In genomic region chr11:64317325-64317960, GRCh38 we compare ENCODE assay signal across 8 cellular contexts. TPM values are rescaled to one million over a fixed set of nuclear protein-coding genes. Genes with fewer than 3 reads are reported as not detected.
DNase-seq lines count a peak whose midpoint lies in the region; ATAC-seq and TF ChIP-seq lines count a peak whose summit lies in the region.

TSS of gene TRMT112 (minus strand) at chr11:64317559. CDS start at chr11:64317526, 33 bp downstream.

- intact Hi-C loops in ascending aorta (cut with DNase I): loop anchor here (1.0 kb wide), 2 partner anchors 12 to 47 kb away; partner anchors contain the start of gene ESRRA
- intact Hi-C loops in right cardiac atrium (cut with DNase I): no loop called here
- intact Hi-C loops in aorta (cut with DNase I): loop anchor here in 1 of 2 donors (5.0 kb wide), 1 partner anchor 40 kb away; the partner anchor contains the start of gene RPS6KA4

- H3K27ac Mint-ChIP-seq in T-helper 2 cell treated with Interferon-gamma antibody and Interleukin-4, amounts not matched to agents 5 μg/mL and 100 μg/mL, for 36 hours: peak within 1 kb of the TSS; percentile 100

- H3K4me3 ChIP-seq in ascending aorta (peak within 1 kb of the TSS; percentile 75 to 93), right cardiac atrium (ENCODE audit: low read length) (peak within 1 kb of the TSS; percentile 82), aorta (ENCODE audit: low read length in 2 of 2) (peak within 1 kb of the TSS; percentile 56 to 65)

- peak; percentile 98 for DNase-seq in NCI-H1930 (lab: John Stamatoyannopoulos, UW)
- peak; percentile 97 for DNase-seq in T-helper 2 cell treated with Interferon-gamma antibody and Interleukin-4, amounts not matched to agents 5 μg/mL and 100 μg/mL, for 36 hours (ENCODE audit: low spot score)
- peak; percentile 94 to 99 for DNase-seq in ascending aorta (ENCODE audit: low spot score in 2 of 2)
- peak; percentile 96 to 97 (median 96) for DNase-seq in right cardiac atrium
- DNase-seq in putamen (ENCODE audit: low spot score): peak; percentile 98
- peak; percentile 96 to 97 for DNase-seq in aorta

- peaks cover 7 to 10% of the 10 kb centered on the region in 2 donors for H3K4me1 ChIP-seq in ascending aorta
- H3K4me1 ChIP-seq in right cardiac atrium (ENCODE audit: control insufficient read depth, insufficient read depth, low read length): no peaks in the 10 kb centered on the region
- H3K4me1 ChIP-seq in aorta (ENCODE audit: control insufficient read depth in 1 of 2, insufficient read depth in 2 of 2, low read length in 2 of 2): no peaks in the 10 kb centered on the region

- H3K27ac ChIP-seq in ascending aorta (peak within 1 kb of the TSS; percentile 95 to 99), right cardiac atrium (ENCODE audit: low read length) (peak within 1 kb of the TSS; percentile 98), aorta (ENCODE audit: low read depth in 1 of 2, low read length in 2 of 2) (peak within 1 kb of the TSS; percentile 32 to 85)

- no peaks in the 10 kb centered on the region for H3K27me3 ChIP-seq in ascending aorta
- H3K27me3 ChIP-seq in right cardiac atrium (ENCODE audit: control insufficient read depth, insufficient read depth): no peaks in the 10 kb centered on the region
- H3K27me3 ChIP-seq in aorta (ENCODE audit: control insufficient read depth in 1 of 2, insufficient read depth in 2 of 2, low read length in 1 of 2): no peaks in the 10 kb centered on the region

- ATAC-seq in GM18498 (IDR thresholded peaks at IDR 0.05; ENCODE audit: unreplicated experiment) (peak; percentile 68), HG02938 (IDR thresholded peaks at IDR 0.05; ENCODE audit: unreplicated experiment) (peak; percentile 64), right cardiac atrium (peak; percentile 85 to 86), aorta (ENCODE audit: low FRiP score) (peak; percentile 92)

- H3K36me3 Mint-ChIP-seq in T-helper 2 cell treated with Interferon-gamma antibody and Interleukin-4, amounts not matched to agents 5 μg/mL and 100 μg/mL, for 36 hours (ENCODE audit: low read depth): peaks cover 42% of the 10 kb centered on the region

- H3K36me3 ChIP-seq in ascending aorta (peaks cover 16 to 34% of the 10 kb centered on the region in 2 donors), aorta (ENCODE audit: control insufficient read depth in 1 of 2, insufficient read depth in 2 of 2, low read length in 1 of 2) (no peaks in the 10 kb centered on the region)

- H3K4me1 Mint-ChIP-seq in T-helper 2 cell treated with Interferon-gamma antibody and Interleukin-4, amounts not matched to agents 5 μg/mL and 100 μg/mL, for 36 hours (ENCODE audit: low read depth): peaks cover 24% of the 10 kb centered on the region

- no peaks in the 10 kb centered on the region for H3K9me3 Mint-ChIP-seq in T-helper 2 cell treated with Interferon-gamma antibody and Interleukin-4, amounts not matched to agents 5 μg/mL and 100 μg/mL, for 36 hours

- H3K9me3 ChIP-seq in ascending aorta: no peaks in the 10 kb centered on the region
- no peaks in the 10 kb centered on the region for H3K9me3 ChIP-seq in right cardiac atrium (ENCODE audit: control insufficient read depth, low read length)
- no peaks in the 10 kb centered on the region for H3K9me3 ChIP-seq in aorta (ENCODE audit: control insufficient read depth, low read length)

- TF ChIP-seq CTCF in ascending aorta (IDR thresholded peaks at IDR 0.05): no peak

- peak within 1 kb of the TSS; percentile 97 for H3K4me3 Mint-ChIP-seq in T-helper 2 cell treated with Interferon-gamma antibody and Interleukin-4, amounts not matched to agents 5 μg/mL and 100 μg/mL, for 36 hours

- WGBS in right cardiac atrium: under 1% methylated on average over 43 of the region's 43 CpGs
- 0% methylated on average over 43 of the region's 43 CpGs for WGBS in aorta, 2 donors

- no peaks in the 10 kb centered on the region for H3K27me3 Mint-ChIP-seq in T-helper 2 cell treated with Interferon-gamma antibody and Interleukin-4, amounts not matched to agents 5 μg/mL and 100 μg/mL, for 36 hours (ENCODE audit: low read depth)

RNA-seq across cellular contexts. Expression of gene TRMT112, which starts in this region (rescaled TPM):
- total RNA-seq in ascending aorta: 384 TPM
- total RNA-seq in right cardiac atrium: 100 to 1,000 TPM in 3 of 4 donors, 10 to 100 TPM in 1; 91.7 to 103 (median 102) TPM
- 144 TPM for polyA plus RNA-seq in right cardiac atrium
- total RNA-seq in aorta: 100 to 1,000 TPM; 139 TPM
- 100 to 1,000 TPM; 207 to 270 TPM for polyA plus RNA-seq in aorta

Comparison
In these comparisons a context has a peak if more than half of its experiments do, and no peak if none do; other contexts are left out.
1. Peak in every context shown above with its lines: DNase-seq, ATAC-seq, H3K4me3 ChIP-seq and H3K27ac ChIP-seq.